In genomic region chr16:667780-668518, GRCh38 we compare ENCODE assay signal across 8 cellular contexts. TPM values are rescaled to one million over a fixed set of nuclear protein-coding genes. Genes with fewer than 3 reads are reported as not detected.
DNase-seq lines count a peak whose midpoint lies in the region; ATAC-seq and TF ChIP-seq lines count a peak whose summit lies in the region.

TSS of gene RHOT2 (plus strand) at chr16:668132. CDS start at chr16:668200, 68 bp downstream.

- H3K27me3 Mint-ChIP-seq in activated CD4-positive, alpha-beta T cell treated with anti-CD3 and anti-CD28 coated beads for 36 hours = no peaks in the 10 kb centered on the region
- H3K27me3 Mint-ChIP-seq in chondrocyte (ENCODE audit: low read depth) = no peaks in the 10 kb centered on the region

- H3K36me3 Mint-ChIP-seq in activated CD4-positive, alpha-beta T cell treated with anti-CD3 and anti-CD28 coated beads for 36 hours (ENCODE audit: low read depth) = peaks cover 17% of the 10 kb centered on the region
- peaks cover 1% of the 10 kb centered on the region for H3K36me3 Mint-ChIP-seq in chondrocyte (ENCODE audit: low read depth)

- intact Hi-C loops in activated CD4-positive, alpha-beta T cell treated with anti-CD3 and anti-CD28 coated beads for 36 hours (cut with DNase I, micrococcal nuclease) = loop anchor here in 1 of 2 experiments (1.0 to 2.0 kb wide), 8 partner anchors 11 to 1291 kb away; partner anchors contain the start of genes DECR2, JMJD8, METTL26 and NDUFB10

- H3K4me1 Mint-ChIP-seq in activated CD4-positive, alpha-beta T cell treated with anti-CD3 and anti-CD28 coated beads for 36 hours = peaks cover 6% of the 10 kb centered on the region
- H3K4me1 Mint-ChIP-seq in chondrocyte (ENCODE audit: low read depth) = peaks cover 8% of the 10 kb centered on the region

- peak within 1 kb of the TSS; percentile 76 for H3K4me3 Mint-ChIP-seq in activated CD4-positive, alpha-beta T cell treated with anti-CD3 and anti-CD28 coated beads for 36 hours
- H3K4me3 Mint-ChIP-seq in chondrocyte (ENCODE audit: unreplicated experiment) = peak within 1 kb of the TSS; percentile 76

- DNase-seq in AG10803 (ENCODE audit: low read depth) = peak; percentile 87
- peak; percentile 72 for DNase-seq in NCI-H510A treated with DMSO at 0.1 percent for 48 hours (lab: John Stamatoyannopoulos, UW)
- DNase-seq in activated CD4-positive, alpha-beta T cell treated with anti-CD3 and anti-CD28 coated beads for 36 hours = peak; percentile 96
- no peak for DNase-seq in chondrocyte (ENCODE audit: low spot score)
- peak; percentile 93 for DNase-seq in kidney tubule cell (ENCODE audit: low spot score)
- DNase-seq in stimulated activated CD4-positive, alpha-beta T cell treated with anti-CD3 and anti-CD28 coated beads, Interleukin-1b, Interleukin-23, amount 100 ng/mL, for 1 hour (ENCODE audit: low read depth in 2 of 2) = peak; percentile 80 to 88

- H3K9me3 Mint-ChIP-seq in activated CD4-positive, alpha-beta T cell treated with anti-CD3 and anti-CD28 coated beads for 36 hours (ENCODE audit: low read depth) = no peaks in the 10 kb centered on the region
- H3K9me3 Mint-ChIP-seq in chondrocyte (ENCODE audit: low read depth) = no peaks in the 10 kb centered on the region

- peak within 1 kb of the TSS; percentile 74 for H3K4me3 ChIP-seq in AG10803 (ENCODE audit: low read length)

- TF ChIP-seq CTCF in AG10803 (conservative IDR thresholded peaks at IDR 0.05; ENCODE audit: low read length) = peak; percentile 49
- TF ChIP-seq CTCF in chondrocyte (IDR thresholded peaks at IDR 0.05) = peak; percentile 87

- TF ChIP-seq POLR2A in GM19099 (IDR thresholded peaks at IDR 0.05; ENCODE audit: extremely low read depth, insufficient read length, low read depth) = peak; percentile 96

- CTCF ChIA-PET in activated CD4-positive, alpha-beta T cell treated with anti-CD3 and anti-CD28 coated beads for 36 hours (lab: Charles Lee) = interaction anchor here (0.6 to 1.3 kb wide), 5 partner anchors 9 to 69 kb away, joined by 3 to 6 read pairs (median 3); partner anchors contain the start of gene WDR90

- POLR2A ChIA-PET in activated CD4-positive, alpha-beta T cell treated with anti-CD3 and anti-CD28 coated beads for 36 hours (lab: Charles Lee) = no interaction called here

- peak within 1 kb of the TSS; percentile 85 for H3K27ac Mint-ChIP-seq in activated CD4-positive, alpha-beta T cell treated with anti-CD3 and anti-CD28 coated beads for 36 hours
- H3K27ac Mint-ChIP-seq in chondrocyte (ENCODE audit: unreplicated experiment) = peak within 1 kb of the TSS; percentile 81

- ATAC-seq in HG03439 (IDR thresholded peaks at IDR 0.05; ENCODE audit: unreplicated experiment) = peak; percentile 62
- ATAC-seq in activated CD4-positive, alpha-beta T cell treated with anti-CD3 and anti-CD28 coated beads for 36 hours = peak; percentile 98

RNA-seq across cellular contexts. Expression of gene RHOT2, which starts in this region (rescaled TPM):
- 100 to 1,000 TPM; 123 to 130 TPM for total RNA-seq in activated CD4-positive, alpha-beta T cell treated with anti-CD3 and anti-CD28 coated beads for 36 hours
- total RNA-seq in chondrocyte = 101 to 109 TPM (median 106 TPM) in 3 replicates
